ENCODE assay signal across 18 cellular contexts in the genomic region with DNA sequence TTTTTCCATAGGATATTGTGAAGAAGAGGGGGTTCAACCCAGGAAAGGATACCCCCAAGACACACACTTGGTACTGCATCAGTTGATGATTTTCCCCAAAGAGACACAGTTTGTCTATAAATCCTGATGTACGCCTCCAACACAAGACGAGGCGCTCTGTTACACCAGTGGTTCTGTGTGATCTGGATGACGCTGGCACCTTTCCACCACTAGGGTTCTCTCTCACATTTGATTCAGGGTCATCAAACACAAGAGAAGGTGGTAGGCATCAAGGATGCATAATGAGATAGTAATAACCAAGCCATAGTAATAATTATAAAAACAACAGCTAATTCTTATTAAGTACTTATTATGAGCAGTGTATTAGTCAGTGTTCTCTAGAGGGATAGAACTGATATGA.
DNase-seq lines count a peak whose midpoint lies in the region; ATAC-seq and TF ChIP-seq lines count a peak whose summit lies in the region.
"Had no signal": no experiment of that assay in that cellular context is flagged by ENCODE, and none has a peak within 500 bp of the region (broad histone marks: within the 10 kb centered on the region; RNA-seq: fewer than 3 reads in every experiment).

No MANE protein-coding gene starts in this region.

- H3K36me3 Mint-ChIP-seq in chondrocyte (ENCODE audit: low read depth), result no peaks in the 10 kb centered on the region
- no peaks in the 10 kb centered on the region for H3K36me3 Mint-ChIP-seq in neural crest cell (ENCODE audit: low read depth)
- H3K36me3 Mint-ChIP-seq in stimulated activated memory B cell treated with anti-CD40 and anti-IgM and Interleukin-4, amounts not matched to agents 10 μg/mL and 1 μg/mL and 100 μg/mL, for 72 hours, result no peaks in the 10 kb centered on the region

- H3K4me1 Mint-ChIP-seq in chondrocyte (ENCODE audit: low read depth), result no peaks in the 10 kb centered on the region
- no peaks in the 10 kb centered on the region for H3K4me1 Mint-ChIP-seq in neural crest cell
- no peaks in the 10 kb centered on the region for H3K4me1 Mint-ChIP-seq in stimulated activated memory B cell treated with anti-CD40 and anti-IgM and Interleukin-4, amounts not matched to agents 10 μg/mL and 1 μg/mL and 100 μg/mL, for 72 hours
- H3K4me1 Mint-ChIP-seq: activated CD4-positive, alpha-beta T cell treated with anti-CD3 and anti-CD28 coated beads for 36 hours had no signal

- no peak overlapping the region for H3K9ac ChIP-seq in OCI-LY1 (ENCODE audit: low read length)
- H3K9ac ChIP-seq: GM23248 had no signal

- H3K27ac Mint-ChIP-seq in chondrocyte (ENCODE audit: unreplicated experiment) (no peak overlapping the region), neural crest cell (ENCODE audit: unreplicated experiment) (no peak overlapping the region)
- no peak overlapping the region for H3K27ac Mint-ChIP-seq in stimulated activated memory B cell treated with anti-CD40 and anti-IgM and Interleukin-4, amounts not matched to agents 10 μg/mL and 1 μg/mL and 100 μg/mL, for 72 hours
- H3K27ac Mint-ChIP-seq: activated CD4-positive, alpha-beta T cell treated with anti-CD3 and anti-CD28 coated beads for 36 hours; T-helper 2 cell treated with Interferon-gamma antibody and Interleukin-4, amounts not matched to agents 5 μg/mL and 100 μg/mL, for 36 hours had no signal

- no peak overlapping the region for H3K4me3 Mint-ChIP-seq in chondrocyte (ENCODE audit: unreplicated experiment)
- H3K4me3 Mint-ChIP-seq in neural crest cell, result no peak overlapping the region
- H3K4me3 Mint-ChIP-seq in stimulated activated memory B cell treated with anti-CD40 and anti-IgM and Interleukin-4, amounts not matched to agents 10 μg/mL and 1 μg/mL and 100 μg/mL, for 72 hours, result no peak overlapping the region
- H3K4me3 Mint-ChIP-seq: activated CD4-positive, alpha-beta T cell treated with anti-CD3 and anti-CD28 coated beads for 36 hours; T-helper 2 cell treated with Interferon-gamma antibody and Interleukin-4, amounts not matched to agents 5 μg/mL and 100 μg/mL, for 36 hours had no signal

- no peak for ATAC-seq in stimulated activated memory B cell treated with anti-CD40 and anti-IgM and Interleukin-4, amounts not matched to agents 10 μg/mL and 1 μg/mL and 100 μg/mL, for 72 hours
- ATAC-seq: activated CD4-positive, alpha-beta T cell treated with anti-CD3 and anti-CD28 coated beads for 36 hours; left ventricle myocardium superior had no signal

- H3K36me3 ChIP-seq in H7 (replicated peaks; ENCODE audit: control insufficient read depth, insufficient read depth, low read length) (no peaks in the 10 kb centered on the region), OCI-LY1 (ENCODE audit: insufficient read depth, low read length) (no peaks in the 10 kb centered on the region)

- peak; percentile 40; the same call in 1 of the 2 replicates for TF ChIP-seq CTCF in OCI-LY1 (IDR thresholded peaks at IDR 0.05; ENCODE audit: low read length)
- peak; percentile 45 for TF ChIP-seq CTCF in chondrocyte (IDR thresholded peaks at IDR 0.05)
- peak; percentile 32 for TF ChIP-seq CTCF in neural crest cell (conservative IDR thresholded peaks at IDR 0.05)

- no peaks in the 10 kb centered on the region for H3K9me3 ChIP-seq in OCI-LY1 (ENCODE audit: low read length)

- H3K27ac ChIP-seq in OCI-LY1 (ENCODE audit: low read depth, low read length, poor library complexity, severe bottlenecking), result no peak overlapping the region
- H3K27ac ChIP-seq: GM23248 had no signal

- no peaks in the 10 kb centered on the region for H4K20me1 ChIP-seq in OCI-LY1 (ENCODE audit: insufficient read depth, low read length)

- H3K79me2 ChIP-seq in OCI-LY1 (ENCODE audit: insufficient read depth, low read length), result no peaks in the 10 kb centered on the region

- no peaks in the 10 kb centered on the region for H3K9me3 Mint-ChIP-seq in chondrocyte (ENCODE audit: low read depth)
- H3K9me3 Mint-ChIP-seq in neural crest cell, result no peaks in the 10 kb centered on the region
- peaks cover 4% of the 10 kb centered on the region for H3K9me3 Mint-ChIP-seq in stimulated activated memory B cell treated with anti-CD40 and anti-IgM and Interleukin-4, amounts not matched to agents 10 μg/mL and 1 μg/mL and 100 μg/mL, for 72 hours

- H3K4me1 ChIP-seq in OCI-LY1 (ENCODE audit: insufficient read depth, low read length, severe bottlenecking), result no peaks in the 10 kb centered on the region

- no peak overlapping the region for H3K4me2 ChIP-seq in OCI-LY1 (ENCODE audit: low read length)

- peak; percentile 30 for DNase-seq in H7
- no peak for DNase-seq in chondrocyte (ENCODE audit: low spot score)
- DNase-seq in neural crest cell (ENCODE audit: low read depth, low spot score), result no peak
- no peak for DNase-seq in ureter (ENCODE audit: low spot score)
- DNase-seq in KG1 (lab: John Stamatoyannopoulos, UW), result no peak
- DNase-seq: activated CD4-positive, alpha-beta T cell treated with anti-CD3 and anti-CD28 coated beads for 36 hours; activated gamma-delta T cell; amniotic stem cell; central memory CD4-positive, alpha-beta T cell; GM23248; left ventricle myocardium superior; NCI-H1436; NCI-H2227 treated with DMSO at 0.1 percent for 48 hours; SIG-M5; stimulated activated CD4-positive, alpha-beta T cell treated with anti-CD3 and anti-CD28 coated beads, Interleukin-2, amount 100 ng/mL, for 48 hours had no signal

- H3K9me2 ChIP-seq in OCI-LY1 (ENCODE audit: low read depth, low read length), result no peaks in the 10 kb centered on the region

- H3K27me3 ChIP-seq in H7 (ENCODE audit: control insufficient read depth, insufficient read depth, low read length) (no peaks in the 10 kb centered on the region), OCI-LY1 (ENCODE audit: insufficient read depth, low read length) (no peaks in the 10 kb centered on the region)

- H2AFZ ChIP-seq in OCI-LY1 (ENCODE audit: low read length), result no peak overlapping the region
- H2AFZ ChIP-seq: GM23248 had no signal

- H3K4me3 ChIP-seq in H7 (ENCODE audit: insufficient read depth, low read depth, low read length), result no peak overlapping the region
- no peak overlapping the region for H3K4me3 ChIP-seq in OCI-LY1 (ENCODE audit: low read depth, low read length, poor library complexity, severe bottlenecking)
- H3K4me3 ChIP-seq: GM23248 had no signal

- no peaks in the 10 kb centered on the region for H3F3A ChIP-seq in OCI-LY1 (ENCODE audit: insufficient read depth, low read length)

- no peaks in the 10 kb centered on the region for H3K27me3 Mint-ChIP-seq in chondrocyte (ENCODE audit: low read depth)
- no peaks in the 10 kb centered on the region for H3K27me3 Mint-ChIP-seq in neural crest cell (ENCODE audit: low read depth)
- no peaks in the 10 kb centered on the region for H3K27me3 Mint-ChIP-seq in stimulated activated memory B cell treated with anti-CD40 and anti-IgM and Interleukin-4, amounts not matched to agents 10 μg/mL and 1 μg/mL and 100 μg/mL, for 72 hours
- H3K27me3 Mint-ChIP-seq: activated CD4-positive, alpha-beta T cell treated with anti-CD3 and anti-CD28 coated beads for 36 hours had no signal
